18 cellular contexts compared by ENCODE assay signal in the genomic region with DNA sequence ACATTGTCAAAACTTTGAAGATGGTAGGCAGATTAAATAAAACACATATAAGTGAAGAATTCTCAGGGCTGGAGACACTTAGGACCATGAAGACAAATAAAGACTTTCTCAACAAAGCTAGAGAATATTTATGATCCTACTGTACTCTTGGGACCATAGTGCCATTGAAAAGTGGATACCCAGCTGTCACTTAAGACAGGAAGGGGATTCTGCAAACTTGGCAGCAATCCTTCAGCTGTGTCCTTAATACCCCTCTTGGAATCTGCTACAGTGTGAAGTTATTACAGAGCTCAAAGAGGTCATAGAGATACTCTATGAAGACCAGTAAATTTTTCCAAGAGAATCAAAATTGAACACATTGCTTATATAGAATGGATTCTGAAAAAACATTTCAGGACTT. TPM values are rescaled to one million over a fixed set of nuclear protein-coding genes. Genes with fewer than 3 reads are reported as not detected.
A peak's percentile ranks its signal among the peaks of the same experiment; 100 is the strongest.
DNase-seq lines count a peak whose midpoint lies in the region; ATAC-seq and TF ChIP-seq lines count a peak whose summit lies in the region.
"Had no signal": no experiment of that assay in that cellular context is flagged by ENCODE, and none has a peak within 500 bp of the region (broad histone marks: within the 10 kb centered on the region; RNA-seq: fewer than 3 reads in every experiment).

No MANE protein-coding gene starts in this region.

- H3K4me1 Mint-ChIP-seq in nephron, result peaks cover 26% of the 10 kb centered on the region
- H3K4me1 Mint-ChIP-seq: IgD-negative memory B cell had no signal

- H3K36me3 Mint-ChIP-seq in nephron (ENCODE audit: low read depth), result peaks cover 60% of the 10 kb centered on the region

- TF ChIP-seq CTCF in A673 (conservative IDR thresholded peaks at IDR 0.05; ENCODE audit: low read depth, low read length) (no peak), esophagus muscularis mucosa (IDR thresholded peaks at IDR 0.05) (no peak), nephron (IDR thresholded peaks at IDR 0.05; ENCODE audit: unreplicated experiment in 3 of 3) (no peak), left ventricle myocardium inferior (IDR thresholded peaks at IDR 0.05; ENCODE audit: borderline replicate concordance) (no peak), coronary artery (IDR thresholded peaks at IDR 0.05) (no peak)

- H3K4me1 ChIP-seq in A673 (ENCODE audit: insufficient read depth, low read length, poor library complexity, severe bottlenecking) (peaks cover 17% of the 10 kb centered on the region), esophagus muscularis mucosa (peaks cover 0 to 79% (median 74%) of the 10 kb centered on the region in 4 donors), left ventricle myocardium inferior (peaks cover 11% of the 10 kb centered on the region)
- H3K4me1 ChIP-seq: Caco-2, HAP-1 had no signal

- H3K4me3 ChIP-seq in A673 (ENCODE audit: low read depth, low read length, poor library complexity, severe bottlenecking) (no peak overlapping the region), esophagus muscularis mucosa (no peak overlapping the region), left ventricle myocardium inferior (no peak overlapping the region), coronary artery (no peak overlapping the region)
- H3K4me3 ChIP-seq: GM23248, HAP-1 had no signal

- H3K36me3 ChIP-seq in A673 (ENCODE audit: insufficient read depth, low read length, poor library complexity, severe bottlenecking) (no peaks in the 10 kb centered on the region), esophagus muscularis mucosa (peaks cover 0 to 10% (median 6%) of the 10 kb centered on the region in 4 donors), left ventricle myocardium inferior (no peaks in the 10 kb centered on the region)
- H3K36me3 ChIP-seq: HAP-1 had no signal

- no peaks in the 10 kb centered on the region for H3K27me3 Mint-ChIP-seq in nephron (ENCODE audit: low read depth)
- H3K27me3 Mint-ChIP-seq: IgD-negative memory B cell had no signal

- H3K4me3 Mint-ChIP-seq in nephron, result peak overlapping the region in 1 of 3 experiments; percentile 31
- H3K4me3 Mint-ChIP-seq: CD4-positive, alpha-beta T cell; IgD-negative memory B cell had no signal

- no TSS peak for BruUV-seq in A673 (replicated peaks; lab: Mats Ljungman, UMichigan)

- no peak for ATAC-seq in HG02938 (IDR thresholded peaks at IDR 0.05; ENCODE audit: unreplicated experiment)

- intact Hi-C loops in A673 (cut with micrococcal nuclease; ENCODE audit: unreplicated experiment) (no loop called here), esophagus muscularis mucosa (cut with DNase I) (no loop called here), left ventricle myocardium inferior (cut with micrococcal nuclease) (no loop called here)

- H3K9me3 Mint-ChIP-seq in nephron, result no peaks in the 10 kb centered on the region
- H3K9me3 Mint-ChIP-seq: CD4-positive, alpha-beta T cell had no signal

- peak overlapping the region in 2 of 3 experiments; percentile 9 to 21 for H3K27ac Mint-ChIP-seq in nephron
- H3K27ac Mint-ChIP-seq: CD4-positive, alpha-beta T cell; IgD-negative memory B cell had no signal

- POLR2A ChIA-PET in A673 (lab: Charles Lee; ENCODE audit: low non-redundant PET), result no interaction called here

- H3K9me3 ChIP-seq in A673 (ENCODE audit: low read depth, low read length, poor library complexity, severe bottlenecking) (no peaks in the 10 kb centered on the region), esophagus muscularis mucosa (peaks cover 0 to 1% (median 0%) of the 10 kb centered on the region in 4 donors), left ventricle myocardium inferior (replicated peaks) (peaks cover 7% of the 10 kb centered on the region)
- H3K9me3 ChIP-seq: HAP-1 had no signal

- H3K27ac ChIP-seq in A673 (ENCODE audit: low read depth, low read length, poor library complexity, severe bottlenecking), result no peak overlapping the region
- peak overlapping the region in 3 of 4 donors; percentile 22 to 68 (median 23) for H3K27ac ChIP-seq in esophagus muscularis mucosa (replicated peaks in 1 of 4)
- no peak overlapping the region for H3K27ac ChIP-seq in left ventricle myocardium inferior (replicated peaks)
- H3K27ac ChIP-seq in coronary artery, result no peak overlapping the region
- H3K27ac ChIP-seq: C4-2B, GM23248 had no signal

- TF ChIP-seq EP300 in esophagus muscularis mucosa (IDR thresholded peaks at IDR 0.05), result no peak

- no peak for TF ChIP-seq POLR2A in esophagus muscularis mucosa (IDR thresholded peaks at IDR 0.05; ENCODE audit: low read depth)

- H3K27me3 ChIP-seq in A673 (replicated peaks; ENCODE audit: insufficient read depth, low read depth, low read length, poor library complexity) (no peaks in the 10 kb centered on the region), esophagus muscularis mucosa (no peaks in the 10 kb centered on the region), left ventricle myocardium inferior (ENCODE audit: low read depth) (no peaks in the 10 kb centered on the region)

- CTCF ChIA-PET in A673 (lab: Charles Lee), result no interaction called here

- DNase-seq in A673 (ENCODE audit: low spot score) (peak; percentile 77), D341Med (ENCODE audit: low spot score) (peak; percentile 37), esophagus muscularis mucosa (ENCODE audit: extremely low spot score) (no peak), left ventricle myocardium inferior (no peak), coronary artery (ENCODE audit: low spot score) (no peak)
- DNase-seq: ACHN; AML-193; Caco-2; CD4-positive, alpha-beta T cell; DMS153; DMS79; GDM1; GM23248 had no signal

RNA-seq across cellular contexts. Expression of a gene that starts 24.3 kb away (rescaled TPM):
- 1.2 TPM in 2 replicates for total RNA-seq in A673 (2021)
- 100 to 1,000 TPM; 154 to 208 (median 199) TPM for total RNA-seq in esophagus muscularis mucosa
- 8.2 TPM for total RNA-seq in left ventricle myocardium inferior

Comparison
In these comparisons a context has a peak if more than half of its experiments do, and no peak if none do; other contexts are left out.
1. DNase-seq: peak in A673 (single experiment) and D341Med (single experiment); none in esophagus muscularis mucosa (single experiment), left ventricle myocardium inferior (single experiment) and coronary artery (single experiment).
2. H3K27ac ChIP-seq: peak in esophagus muscularis mucosa (3 of 4); none in A673 (single experiment), left ventricle myocardium inferior (single experiment) and coronary artery (0 of 2).
3. RNA of a gene that starts 24.3 kb away (total RNA-seq): 154 to 208 TPM in esophagus muscularis mucosa; 8.2 TPM in left ventricle myocardium inferior (single experiment) and 1.2 TPM in A673; every median in the first group is over 10 times any median in the second.